Comparison of ENCODE assay signal across 37 cellular contexts in the genomic region with DNA sequence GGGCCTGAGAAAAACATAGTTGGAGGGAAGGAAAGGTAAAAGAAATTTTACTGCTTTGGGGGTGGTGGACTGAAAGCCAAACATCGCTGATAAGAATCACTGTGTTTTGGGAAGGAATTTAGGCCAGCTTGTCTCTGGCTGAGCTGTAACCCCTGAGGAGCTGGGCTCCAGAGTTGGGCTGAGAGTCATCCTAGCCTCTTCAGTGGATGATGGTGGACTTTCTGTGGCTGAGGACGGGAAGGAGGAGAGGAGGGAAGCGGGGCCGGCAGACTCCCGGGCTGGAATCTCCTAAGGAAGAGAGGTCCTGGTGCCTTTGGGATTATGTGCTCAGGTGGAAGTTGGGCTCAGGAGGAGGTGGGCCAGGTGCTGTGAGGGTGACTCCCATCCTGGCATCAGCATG. TPM values are rescaled to one million over a fixed set of nuclear protein-coding genes. Genes with fewer than 3 reads are reported as not detected.
"Had no signal": no experiment of that assay in that cellular context is flagged by ENCODE, and none has a peak within 500 bp of the region (broad histone marks: within the 10 kb centered on the region; RNA-seq: fewer than 3 reads in every experiment).

No MANE protein-coding gene starts in this region.

- FAIRE-seq: endothelial cell of umbilical vein had no signal

- H3K4me3 ChIP-seq: ascending aorta, breast epithelium, cardiac muscle cell, colonic mucosa, esophagus squamous epithelium, gastroesophageal sphincter had no signal

- H3K27ac ChIP-seq: ascending aorta, breast epithelium, cardiac muscle cell, colonic mucosa, epithelial cell of prostate, esophagus squamous epithelium, gastroesophageal sphincter, WERI-Rb-1 had no signal

- H3K27ac Mint-ChIP-seq: activated CD4-positive, alpha-beta memory T cell treated with anti-CD3 and anti-CD28 coated beads, Interleukin-2, amount 10 ng/mL, durations not matched to agents 7 days and 5 days; activated CD4-positive, alpha-beta T cell treated with anti-CD3 and anti-CD28 coated beads for 36 hours; activated CD4-positive, alpha-beta T cell treated with anti-CD3 and anti-CD28 coated beads, Interleukin-2, amount 10 ng/mL, durations not matched to agents 7 days and 5 days; activated naive CD4-positive, alpha-beta T cell treated with anti-CD3 and anti-CD28 coated beads, Interleukin-2, amount 10 ng/mL, durations not matched to agents 7 days and 5 days; activated naive CD4-positive, alpha-beta T cell treated with anti-CD3 and anti-CD28 coated beads, Interleukin-2, amount 50 U/mL, for 72 hours; activated naive CD8-positive, alpha-beta T cell treated with anti-CD3 and anti-CD28 coated beads, Interleukin-2, amount 10 ng/mL, durations not matched to agents 7 days and 5 days; activated T-cell treated with anti-CD3 and anti-CD28 coated beads, Interleukin-2, amount 50 U/mL, for 24 hours; activated T-cell treated with anti-CD3 and anti-CD28 coated beads, Interleukin-2, amount 50 U/mL, for 72 hours; T-helper 17 cell; T-helper 2 cell treated with Interferon-gamma antibody and Interleukin-4, amounts not matched to agents 5 μg/mL and 100 μg/mL, for 36 hours had no signal

- H3K27me3 ChIP-seq: ascending aorta, cardiac muscle cell, colonic mucosa had no signal

- H3K9me3 Mint-ChIP-seq: activated CD4-positive, alpha-beta memory T cell treated with anti-CD3 and anti-CD28 coated beads, Interleukin-2, amount 10 ng/mL, durations not matched to agents 7 days and 5 days; activated CD4-positive, alpha-beta T cell treated with anti-CD3 and anti-CD28 coated beads, Interleukin-2, amount 10 ng/mL, durations not matched to agents 7 days and 5 days; activated naive CD4-positive, alpha-beta T cell treated with anti-CD3 and anti-CD28 coated beads, Interleukin-2, amount 10 ng/mL, durations not matched to agents 7 days and 5 days; activated naive CD4-positive, alpha-beta T cell treated with anti-CD3 and anti-CD28 coated beads, Interleukin-2, amount 50 U/mL, for 72 hours; activated naive CD8-positive, alpha-beta T cell treated with anti-CD3 and anti-CD28 coated beads, Interleukin-2, amount 10 ng/mL, durations not matched to agents 7 days and 5 days; activated T-cell treated with anti-CD3 and anti-CD28 coated beads, Interleukin-2, amount 50 U/mL, for 24 hours; activated T-cell treated with anti-CD3 and anti-CD28 coated beads, Interleukin-2, amount 50 U/mL, for 72 hours; T-helper 2 cell treated with Interferon-gamma antibody and Interleukin-4, amounts not matched to agents 5 μg/mL and 100 μg/mL, for 36 hours had no signal

- DNase-seq: activated CD4-positive, alpha-beta memory T cell treated with anti-CD3 and anti-CD28 coated beads, Interleukin-2, amount 10 ng/mL, durations not matched to agents 7 days and 5 days; activated CD4-positive, alpha-beta T cell treated with anti-CD3 and anti-CD28 coated beads for 36 hours; activated CD4-positive, alpha-beta T cell treated with anti-CD3 and anti-CD28 coated beads, Interleukin-2, amount 10 ng/mL, durations not matched to agents 7 days and 5 days; activated CD4-positive, alpha-beta T cell treated with anti-CD3 and anti-CD28 coated beads, Interleukin-2, amount 50 U/mL, for 4 hours; activated CD4-positive, CD25-positive, alpha-beta regulatory T cell; activated CD4-positive, CD25-positive, alpha-beta regulatory T cell treated with anti-CD3 and anti-CD28 coated beads, Interleukin-2, amount 50 U/mL, for 72 hours; activated CD8-positive, alpha-beta memory T cell treated with anti-CD3 and anti-CD28 coated beads, Interleukin-2, amount 50 U/mL, for 48 hours; activated gamma-delta T cell; activated naive CD4-positive, alpha-beta T cell; activated naive CD4-positive, alpha-beta T cell treated with anti-CD3 and anti-CD28 coated beads, Interleukin-2, amount 10 ng/mL, durations not matched to agents 7 days and 5 days; activated naive CD8-positive, alpha-beta T cell treated with anti-CD3 and anti-CD28 coated beads, Interleukin-2, amount 10 ng/mL, durations not matched to agents 7 days and 5 days; activated T-cell treated with anti-CD3 and anti-CD28 coated beads for 4 hours; activated T-cell treated with anti-CD3 and anti-CD28 coated beads, Interleukin-2, amount 50 U/mL, for 24 hours; activated T-cell treated with anti-CD3 and anti-CD28 coated beads, Interleukin-2, amount 50 U/mL, for 72 hours; central memory CD4-positive, alpha-beta T cell; cerebellar nuclear complex; colonic mucosa; effector memory CD4-positive, alpha-beta T cell; esophagus squamous epithelium; foreskin melanocyte; T-helper 1 cell; T-helper 17 cell; T1000; WERI-Rb-1 had no signal

- H3K4me3 Mint-ChIP-seq: activated CD4-positive, alpha-beta memory T cell treated with anti-CD3 and anti-CD28 coated beads, Interleukin-2, amount 10 ng/mL, durations not matched to agents 7 days and 5 days; activated CD4-positive, alpha-beta T cell treated with anti-CD3 and anti-CD28 coated beads for 36 hours; activated CD4-positive, alpha-beta T cell treated with anti-CD3 and anti-CD28 coated beads, Interleukin-2, amount 10 ng/mL, durations not matched to agents 7 days and 5 days; activated naive CD4-positive, alpha-beta T cell treated with anti-CD3 and anti-CD28 coated beads, Interleukin-2, amount 10 ng/mL, durations not matched to agents 7 days and 5 days; activated naive CD8-positive, alpha-beta T cell treated with anti-CD3 and anti-CD28 coated beads, Interleukin-2, amount 10 ng/mL, durations not matched to agents 7 days and 5 days; activated T-cell treated with anti-CD3 and anti-CD28 coated beads, Interleukin-2, amount 50 U/mL, for 24 hours; activated T-cell treated with anti-CD3 and anti-CD28 coated beads, Interleukin-2, amount 50 U/mL, for 72 hours; brain; T-helper 17 cell; T-helper 2 cell treated with Interferon-gamma antibody and Interleukin-4, amounts not matched to agents 5 μg/mL and 100 μg/mL, for 36 hours had no signal

- H3K4me1 ChIP-seq: ascending aorta, breast epithelium, colonic mucosa, esophagus squamous epithelium, gastroesophageal sphincter had no signal

- H3K4me1 Mint-ChIP-seq: activated CD4-positive, alpha-beta memory T cell treated with anti-CD3 and anti-CD28 coated beads, Interleukin-2, amount 10 ng/mL, durations not matched to agents 7 days and 5 days; activated CD4-positive, alpha-beta T cell treated with anti-CD3 and anti-CD28 coated beads for 36 hours; activated naive CD4-positive, alpha-beta T cell treated with anti-CD3 and anti-CD28 coated beads, Interleukin-2, amount 10 ng/mL, durations not matched to agents 7 days and 5 days; T-helper 17 cell had no signal

- H3K9me3 ChIP-seq: ascending aorta, breast epithelium, colonic mucosa, esophagus squamous epithelium, gastroesophageal sphincter had no signal

- H3K36me3 ChIP-seq: ascending aorta, breast epithelium, cardiac muscle cell, colonic mucosa, esophagus squamous epithelium, gastroesophageal sphincter, WERI-Rb-1 had no signal

- H3K36me3 Mint-ChIP-seq: activated naive CD4-positive, alpha-beta T cell treated with anti-CD3 and anti-CD28 coated beads, Interleukin-2, amount 10 ng/mL, durations not matched to agents 7 days and 5 days; activated naive CD4-positive, alpha-beta T cell treated with anti-CD3 and anti-CD28 coated beads, Interleukin-2, amount 50 U/mL, for 72 hours; activated naive CD8-positive, alpha-beta T cell treated with anti-CD3 and anti-CD28 coated beads, Interleukin-2, amount 10 ng/mL, durations not matched to agents 7 days and 5 days; brain had no signal

RNA-seq across cellular contexts. Expression of a gene that starts 8.6 kb away (rescaled TPM):
- total RNA-seq: activated CD4-positive, alpha-beta memory T cell treated with anti-CD3 and anti-CD28 coated beads, Interleukin-2, amount 10 ng/mL, durations not matched to agents 7 days and 5 days; activated CD4-positive, alpha-beta T cell treated with anti-CD3 and anti-CD28 coated beads for 36 hours; activated CD4-positive, alpha-beta T cell treated with anti-CD3 and anti-CD28 coated beads, Interleukin-2, amount 10 ng/mL, durations not matched to agents 7 days and 5 days; activated naive CD4-positive, alpha-beta T cell treated with anti-CD3 and anti-CD28 coated beads, Interleukin-2, amount 50 U/mL, for 72 hours; activated naive CD8-positive, alpha-beta T cell treated with anti-CD3 and anti-CD28 coated beads, Interleukin-2, amount 10 ng/mL, durations not matched to agents 7 days and 5 days; activated T-cell treated with anti-CD3 and anti-CD28 coated beads, Interleukin-2, amount 50 U/mL, for 72 hours; cardiac muscle cell; colonic mucosa; dermis microvascular lymphatic vessel endothelial cell; endothelial cell of umbilical vein; fibroblast of lung; fibroblast of villous mesenchyme; glomerular endothelial cell; T-helper 17 cell had no signal
- polyA plus RNA-seq: endothelial cell of umbilical vein, fibroblast of lung had no signal

RNA-seq across cellular contexts. Expression of a gene that starts 41.5 kb away (rescaled TPM):
- total RNA-seq: activated CD4-positive, alpha-beta memory T cell treated with anti-CD3 and anti-CD28 coated beads, Interleukin-2, amount 10 ng/mL, durations not matched to agents 7 days and 5 days; activated CD4-positive, alpha-beta T cell treated with anti-CD3 and anti-CD28 coated beads, Interleukin-2, amount 10 ng/mL, durations not matched to agents 7 days and 5 days; activated naive CD8-positive, alpha-beta T cell treated with anti-CD3 and anti-CD28 coated beads, Interleukin-2, amount 10 ng/mL, durations not matched to agents 7 days and 5 days; ascending aorta; T-helper 17 cell had no signal
